In the genomic region with DNA sequence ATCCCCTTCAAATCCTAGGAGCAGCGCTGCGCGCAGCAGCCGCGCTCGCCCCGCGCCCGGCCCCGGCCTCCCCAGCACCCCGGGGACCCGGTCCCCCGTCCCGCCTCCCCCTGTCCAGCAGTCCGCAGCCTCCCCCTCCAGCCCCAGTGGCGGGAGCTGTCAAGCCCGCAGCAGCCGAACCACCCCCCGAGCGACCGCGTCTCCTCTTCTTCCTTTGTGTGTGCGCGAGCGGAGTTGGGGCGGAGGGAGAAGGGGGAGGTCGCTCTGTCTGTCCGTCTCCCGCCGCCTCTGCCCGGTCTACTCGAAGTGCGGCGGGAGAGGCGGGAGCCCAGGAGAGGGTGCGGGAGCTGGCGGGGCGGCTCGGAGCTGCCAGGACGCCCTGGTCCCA, we compare ENCODE assay signal across 9 cellular contexts. TPM values are rescaled to one million over a fixed set of nuclear protein-coding genes. Genes with fewer than 3 reads are reported as not detected.
DNase-seq lines count a peak whose midpoint lies in the region; ATAC-seq and TF ChIP-seq lines count a peak whose summit lies in the region.
"Had no signal": no experiment of that assay in that cellular context is flagged by ENCODE, and none has a peak within 500 bp of the region (broad histone marks: within the 10 kb centered on the region; RNA-seq: fewer than 3 reads in every experiment).

No MANE protein-coding gene starts in this region.

- H3K36me3 Mint-ChIP-seq in activated T-helper 2 cell treated with anti-CD3 and anti-CD28 coated beads, Interferon-gamma antibody, Interleukin-2, Interleukin-4, amounts not matched to agents 10 μg/mL and 5 μg/mL and 100 μg/mL, durations not matched to agents 14 hours and 24 hours and 36 hours (ENCODE audit: low read depth): no peaks in the 10 kb centered on the region

- intact Hi-C loops in activated T-helper 2 cell treated with anti-CD3 and anti-CD28 coated beads, Interferon-gamma antibody, Interleukin-2, Interleukin-4, amounts not matched to agents 10 μg/mL and 5 μg/mL and 100 μg/mL, durations not matched to agents 14 hours and 24 hours and 36 hours (cut with micrococcal nuclease): no loop called here
- intact Hi-C loops in OCI-LY7 (cut with micrococcal nuclease; ENCODE audit: unreplicated experiment): no loop called here

- H3K9me2 ChIP-seq in OCI-LY7 (ENCODE audit: insufficient read depth, low read length): no peaks in the 10 kb centered on the region

- H3K4me1 Mint-ChIP-seq in activated T-helper 2 cell treated with anti-CD3 and anti-CD28 coated beads, Interferon-gamma antibody, Interleukin-2, Interleukin-4, amounts not matched to agents 10 μg/mL and 5 μg/mL and 100 μg/mL, durations not matched to agents 14 hours and 24 hours and 36 hours (ENCODE audit: low read depth): peaks cover 20% of the 10 kb centered on the region

- peak overlapping the region; percentile 66 to 74 (median 69) for H3K9ac ChIP-seq in skeletal muscle tissue (ENCODE audit: low read depth in 1 of 3, low read length in 3 of 3)

- no peaks in the 10 kb centered on the region for H3K9me3 Mint-ChIP-seq in activated T-helper 2 cell treated with anti-CD3 and anti-CD28 coated beads, Interferon-gamma antibody, Interleukin-2, Interleukin-4, amounts not matched to agents 10 μg/mL and 5 μg/mL and 100 μg/mL, durations not matched to agents 14 hours and 24 hours and 36 hours
- H3K9me3 Mint-ChIP-seq: activated naive CD4-positive, alpha-beta T cell treated with anti-CD3 and anti-CD28 coated beads, Interleukin-2, amount 50 U/mL, for 72 hours had no signal

- H3K9me3 ChIP-seq in HAP-1 (no peaks in the 10 kb centered on the region), skeletal muscle tissue (ENCODE audit: control insufficient read depth in 3 of 3, low read length in 3 of 3) (no peaks in the 10 kb centered on the region), OCI-LY7 (ENCODE audit: low read length) (no peaks in the 10 kb centered on the region)

- peaks cover 66% of the 10 kb centered on the region for H3K27me3 Mint-ChIP-seq in activated T-helper 2 cell treated with anti-CD3 and anti-CD28 coated beads, Interferon-gamma antibody, Interleukin-2, Interleukin-4, amounts not matched to agents 10 μg/mL and 5 μg/mL and 100 μg/mL, durations not matched to agents 14 hours and 24 hours and 36 hours (ENCODE audit: low read depth)

- ATAC-seq in HG03342 (IDR thresholded peaks at IDR 0.05; ENCODE audit: unreplicated experiment): no peak

- POLR2A ChIA-PET in OCI-LY7 (lab: Charles Lee): no interaction called here

- in situ Hi-C loops in HAP-1 (cut with MboI; ENCODE audit: low sequenced_read_pairs): loop anchor here (10.0 kb wide), 1 partner anchor 211 kb away; no protein-coding TSS in a partner anchor

- H3K27ac ChIP-seq in skeletal muscle tissue (ENCODE audit: low read depth, low read length) (no peak overlapping the region), OCI-LY7 (ENCODE audit: low read depth, low read length, poor library complexity, severe bottlenecking) (no peak overlapping the region)

- BruUV-seq in OCI-LY7 (replicated peaks; lab: Mats Ljungman, UMichigan): no TSS peak

- 0 out of 2 replicates have a peak, but pooled peaks cover 3% of the 10 kb centered on the region for H3K27me3 ChIP-seq in HAP-1 (ENCODE audit: low read depth)
- H3K27me3 ChIP-seq in skeletal muscle tissue (ENCODE audit: control insufficient read depth in 3 of 3, insufficient read depth in 3 of 3, low read length in 3 of 3): peaks cover 0 to 7% (median 6%) of the 10 kb centered on the region in 3 donors

- no peaks in the 10 kb centered on the region for H3K36me3 ChIP-seq in HAP-1 (replicated peaks)
- H3K36me3 ChIP-seq in skeletal muscle tissue (ENCODE audit: control insufficient read depth in 3 of 3, insufficient read depth in 3 of 3, low read length in 3 of 3): no peaks in the 10 kb centered on the region
- H3K36me3 ChIP-seq in OCI-LY7 (ENCODE audit: insufficient read depth, low read length): no peaks in the 10 kb centered on the region

- H3K4me3 Mint-ChIP-seq in activated T-helper 2 cell treated with anti-CD3 and anti-CD28 coated beads, Interferon-gamma antibody, Interleukin-2, Interleukin-4, amounts not matched to agents 10 μg/mL and 5 μg/mL and 100 μg/mL, durations not matched to agents 14 hours and 24 hours and 36 hours (ENCODE audit: low read depth): peak overlapping the region; percentile 62

- H3K27ac Mint-ChIP-seq in activated T-helper 2 cell treated with anti-CD3 and anti-CD28 coated beads, Interferon-gamma antibody, Interleukin-2, Interleukin-4, amounts not matched to agents 10 μg/mL and 5 μg/mL and 100 μg/mL, durations not matched to agents 14 hours and 24 hours and 36 hours: no peak overlapping the region
- H3K27ac Mint-ChIP-seq: activated naive CD4-positive, alpha-beta T cell treated with anti-CD3 and anti-CD28 coated beads, Interleukin-2, amount 50 U/mL, for 72 hours had no signal

- TF ChIP-seq CTCF in OCI-LY7 (conservative IDR thresholded peaks at IDR 0.05; ENCODE audit: low read length): no peak

- H4K20me1 ChIP-seq in OCI-LY7 (ENCODE audit: insufficient read depth, low read length): no peaks in the 10 kb centered on the region

- CTCF ChIA-PET in OCI-LY7 (lab: Charles Lee; ENCODE audit: unreplicated experiment): no interaction called here

- peak; percentile 9 for DNase-seq in 8988T
- peak in 1 of 2 experiments; percentile 56 for DNase-seq in HAP-1 (ENCODE audit: low spot score in 2 of 2)
- DNase-seq in activated T-helper 2 cell treated with anti-CD3 and anti-CD28 coated beads, Interferon-gamma antibody, Interleukin-2, Interleukin-4, amounts not matched to agents 10 μg/mL and 5 μg/mL and 100 μg/mL, durations not matched to agents 14 hours and 24 hours and 36 hours (ENCODE audit: low spot score): no peak
- DNase-seq in NCI-H2196 treated with DMSO at 0.1 percent for 48 hours (lab: John Stamatoyannopoulos, UW; ENCODE audit: unreplicated experiment): no peak
- no peak for DNase-seq in OCI-LY7 (ENCODE audit: low spot score)

- H2AFZ ChIP-seq in OCI-LY7 (ENCODE audit: low read length): no peak overlapping the region

- H3K4me3 ChIP-seq in HAP-1: peak overlapping the region; percentile 49
- H3K4me3 ChIP-seq in iPS-11a (ENCODE audit: low read depth, low read length): peak overlapping the region; percentile 65
- H3K4me3 ChIP-seq in skeletal muscle tissue (ENCODE audit: low read length in 3 of 3): peak overlapping the region; percentile 71 to 86 (median 83)
- no peak overlapping the region for H3K4me3 ChIP-seq in OCI-LY7 (ENCODE audit: low read depth, low read length, poor library complexity, severe bottlenecking)

- H3K4me1 ChIP-seq in HAP-1: no peaks in the 10 kb centered on the region
- H3K4me1 ChIP-seq in skeletal muscle tissue (ENCODE audit: control insufficient read depth in 3 of 3, insufficient read depth in 3 of 3, low read length in 3 of 3): peaks cover 0 to 14% (median 7%) of the 10 kb centered on the region in 3 donors
- H3K4me1 ChIP-seq in OCI-LY7 (ENCODE audit: insufficient read depth, low read length, poor library complexity, severe bottlenecking): no peaks in the 10 kb centered on the region

- H3K4me2 ChIP-seq in OCI-LY7 (ENCODE audit: low read length): no peak overlapping the region

- H3K79me2 ChIP-seq in OCI-LY7 (ENCODE audit: insufficient read depth, low read depth, low read length): no peaks in the 10 kb centered on the region

RNA-seq across cellular contexts. Expression of a gene that starts 0.4 kb away (rescaled TPM):
- 0.73 and 0.94 TPM in 2 replicates for total RNA-seq in activated T-helper 2 cell treated with anti-CD3 and anti-CD28 coated beads, Interferon-gamma antibody, Interleukin-2, Interleukin-4, amounts not matched to agents 10 μg/mL and 5 μg/mL and 100 μg/mL, durations not matched to agents 14 hours and 24 hours and 36 hours
- total RNA-seq in skeletal muscle tissue (11.0 TPM), OCI-LY7 (2022) (not detected in 2 replicates)
- total RNA-seq in OCI-LY7 (2014; rRNA removed; shearing (Covaris generic)): not detected in 2 replicates

RNA-seq across cellular contexts. Expression of a gene that starts 47.9 kb away (rescaled TPM):
- 0.11 TPM in 1 of 2 replicates, not detected in the other for total RNA-seq in activated T-helper 2 cell treated with anti-CD3 and anti-CD28 coated beads, Interferon-gamma antibody, Interleukin-2, Interleukin-4, amounts not matched to agents 10 μg/mL and 5 μg/mL and 100 μg/mL, durations not matched to agents 14 hours and 24 hours and 36 hours
- 25.1 TPM for total RNA-seq in skeletal muscle tissue
- total RNA-seq in OCI-LY7 (2014; rRNA removed; shearing (Covaris generic)): not detected in 2 replicates
- total RNA-seq in OCI-LY7 (2022): not detected in 2 replicates
- total RNA-seq: activated naive CD4-positive, alpha-beta T cell treated with anti-CD3 and anti-CD28 coated beads, Interleukin-2, amount 50 U/mL, for 72 hours had no signal

Comparison
In these comparisons a context has a peak if more than half of its experiments do, and no peak if none do; other contexts are left out.
1. RNA of a gene that starts 47.9 kb away (total RNA-seq): 25.1 TPM in skeletal muscle tissue (single experiment); 0.11 TPM in activated T-helper 2 cell treated with anti-CD3 and anti-CD28 coated beads, Interferon-gamma antibody, Interleukin-2, Interleukin-4, amounts not matched to agents 10 μg/mL and 5 μg/mL and 100 μg/mL, durations not matched to agents 14 hours and 24 hours and 36 hours and not detected in OCI-LY7; every median in the first group is over 10 times any median in the second.